Comparison of ENCODE assay signal across 1 cellular context in the genomic region with DNA sequence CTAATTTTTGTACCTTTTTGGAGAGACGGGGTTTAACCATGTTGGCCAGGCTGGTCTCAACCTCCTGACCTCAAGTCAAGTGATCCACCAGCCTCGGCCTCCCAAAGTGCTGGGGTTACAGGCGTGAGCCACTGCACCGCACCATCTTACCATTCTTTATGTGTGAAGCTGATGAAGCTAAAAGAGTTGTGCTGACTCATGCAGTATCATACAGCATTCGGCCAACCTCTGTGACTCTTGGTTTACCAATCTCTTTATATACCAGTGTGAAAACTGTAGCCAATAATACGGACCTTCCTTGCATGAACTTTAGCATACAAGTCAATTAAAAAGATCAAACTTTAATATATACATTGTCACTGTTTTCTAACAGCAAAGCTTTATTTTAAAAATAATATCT.
TF ChIP-seq lines count a peak whose summit lies in the region.

No MANE protein-coding gene starts in this region.

TF ChIP-seq in H1, 55 proteins besides CTCF, POLR2A, EP300 and RAD21 (continued from another document):
- TF ChIP-seq, protein P1, sequence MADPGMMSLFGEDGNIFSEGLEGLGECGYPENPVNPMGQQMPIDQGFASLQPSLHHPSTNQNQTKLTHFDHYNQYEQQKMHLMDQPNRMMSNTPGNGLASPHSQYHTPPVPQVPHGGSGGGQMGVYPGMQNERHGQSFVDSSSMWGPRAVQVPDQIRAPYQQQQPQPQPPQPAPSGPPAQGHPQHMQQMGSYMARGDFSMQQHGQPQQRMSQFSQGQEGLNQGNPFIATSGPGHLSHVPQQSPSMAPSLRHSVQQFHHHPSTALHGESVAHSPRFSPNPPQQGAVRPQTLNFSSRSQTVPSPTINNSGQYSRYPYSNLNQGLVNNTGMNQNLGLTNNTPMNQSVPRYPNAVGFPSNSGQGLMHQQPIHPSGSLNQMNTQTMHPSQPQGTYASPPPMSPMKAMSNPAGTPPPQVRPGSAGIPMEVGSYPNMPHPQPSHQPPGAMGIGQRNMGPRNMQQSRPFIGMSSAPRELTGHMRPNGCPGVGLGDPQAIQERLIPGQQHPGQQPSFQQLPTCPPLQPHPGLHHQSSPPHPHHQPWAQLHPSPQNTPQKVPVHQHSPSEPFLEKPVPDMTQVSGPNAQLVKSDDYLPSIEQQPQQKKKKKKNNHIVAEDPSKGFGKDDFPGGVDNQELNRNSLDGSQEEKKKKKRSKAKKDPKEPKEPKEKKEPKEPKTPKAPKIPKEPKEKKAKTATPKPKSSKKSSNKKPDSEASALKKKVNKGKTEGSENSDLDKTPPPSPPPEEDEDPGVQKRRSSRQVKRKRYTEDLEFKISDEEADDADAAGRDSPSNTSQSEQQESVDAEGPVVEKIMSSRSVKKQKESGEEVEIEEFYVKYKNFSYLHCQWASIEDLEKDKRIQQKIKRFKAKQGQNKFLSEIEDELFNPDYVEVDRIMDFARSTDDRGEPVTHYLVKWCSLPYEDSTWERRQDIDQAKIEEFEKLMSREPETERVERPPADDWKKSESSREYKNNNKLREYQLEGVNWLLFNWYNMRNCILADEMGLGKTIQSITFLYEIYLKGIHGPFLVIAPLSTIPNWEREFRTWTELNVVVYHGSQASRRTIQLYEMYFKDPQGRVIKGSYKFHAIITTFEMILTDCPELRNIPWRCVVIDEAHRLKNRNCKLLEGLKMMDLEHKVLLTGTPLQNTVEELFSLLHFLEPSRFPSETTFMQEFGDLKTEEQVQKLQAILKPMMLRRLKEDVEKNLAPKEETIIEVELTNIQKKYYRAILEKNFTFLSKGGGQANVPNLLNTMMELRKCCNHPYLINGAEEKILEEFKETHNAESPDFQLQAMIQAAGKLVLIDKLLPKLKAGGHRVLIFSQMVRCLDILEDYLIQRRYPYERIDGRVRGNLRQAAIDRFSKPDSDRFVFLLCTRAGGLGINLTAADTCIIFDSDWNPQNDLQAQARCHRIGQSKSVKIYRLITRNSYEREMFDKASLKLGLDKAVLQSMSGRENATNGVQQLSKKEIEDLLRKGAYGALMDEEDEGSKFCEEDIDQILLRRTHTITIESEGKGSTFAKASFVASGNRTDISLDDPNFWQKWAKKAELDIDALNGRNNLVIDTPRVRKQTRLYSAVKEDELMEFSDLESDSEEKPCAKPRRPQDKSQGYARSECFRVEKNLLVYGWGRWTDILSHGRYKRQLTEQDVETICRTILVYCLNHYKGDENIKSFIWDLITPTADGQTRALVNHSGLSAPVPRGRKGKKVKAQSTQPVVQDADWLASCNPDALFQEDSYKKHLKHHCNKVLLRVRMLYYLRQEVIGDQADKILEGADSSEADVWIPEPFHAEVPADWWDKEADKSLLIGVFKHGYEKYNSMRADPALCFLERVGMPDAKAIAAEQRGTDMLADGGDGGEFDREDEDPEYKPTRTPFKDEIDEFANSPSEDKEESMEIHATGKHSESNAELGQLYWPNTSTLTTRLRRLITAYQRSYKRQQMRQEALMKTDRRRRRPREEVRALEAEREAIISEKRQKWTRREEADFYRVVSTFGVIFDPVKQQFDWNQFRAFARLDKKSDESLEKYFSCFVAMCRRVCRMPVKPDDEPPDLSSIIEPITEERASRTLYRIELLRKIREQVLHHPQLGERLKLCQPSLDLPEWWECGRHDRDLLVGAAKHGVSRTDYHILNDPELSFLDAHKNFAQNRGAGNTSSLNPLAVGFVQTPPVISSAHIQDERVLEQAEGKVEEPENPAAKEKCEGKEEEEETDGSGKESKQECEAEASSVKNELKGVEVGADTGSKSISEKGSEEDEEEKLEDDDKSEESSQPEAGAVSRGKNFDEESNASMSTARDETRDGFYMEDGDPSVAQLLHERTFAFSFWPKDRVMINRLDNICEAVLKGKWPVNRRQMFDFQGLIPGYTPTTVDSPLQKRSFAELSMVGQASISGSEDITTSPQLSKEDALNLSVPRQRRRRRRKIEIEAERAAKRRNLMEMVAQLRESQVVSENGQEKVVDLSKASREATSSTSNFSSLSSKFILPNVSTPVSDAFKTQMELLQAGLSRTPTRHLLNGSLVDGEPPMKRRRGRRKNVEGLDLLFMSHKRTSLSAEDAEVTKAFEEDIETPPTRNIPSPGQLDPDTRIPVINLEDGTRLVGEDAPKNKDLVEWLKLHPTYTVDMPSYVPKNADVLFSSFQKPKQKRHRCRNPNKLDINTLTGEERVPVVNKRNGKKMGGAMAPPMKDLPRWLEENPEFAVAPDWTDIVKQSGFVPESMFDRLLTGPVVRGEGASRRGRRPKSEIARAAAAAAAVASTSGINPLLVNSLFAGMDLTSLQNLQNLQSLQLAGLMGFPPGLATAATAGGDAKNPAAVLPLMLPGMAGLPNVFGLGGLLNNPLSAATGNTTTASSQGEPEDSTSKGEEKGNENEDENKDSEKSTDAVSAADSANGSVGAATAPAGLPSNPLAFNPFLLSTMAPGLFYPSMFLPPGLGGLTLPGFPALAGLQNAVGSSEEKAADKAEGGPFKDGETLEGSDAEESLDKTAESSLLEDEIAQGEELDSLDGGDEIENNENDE (IDR thresholded peaks at IDR 0.05; ENCODE audit: insufficient replicate concordance, low read length), result no peak
- no peak for TF ChIP-seq POLR2AphosphoS5 (IDR thresholded peaks at IDR 0.05; ENCODE audit: low read depth, low read length)
- no peak for TF ChIP-seq CEBPB (IDR thresholded peaks at IDR 0.05; ENCODE audit: low read depth, low read length)
- no peak for TF ChIP-seq CBX5 (IDR thresholded peaks at IDR 0.05; ENCODE audit: low read depth, low read length)
- no peak for TF ChIP-seq HDAC2 (IDR thresholded peaks at IDR 0.05; ENCODE audit: borderline replicate concordance in 1 of 2, low read depth in 2 of 2, low read length in 2 of 2)
- no peak for TF ChIP-seq CBX8 (IDR thresholded peaks at IDR 0.05; ENCODE audit: borderline replicate concordance, low read depth, low read length)
